Comparison of ENCODE assay signal across 1 cellular context in genomic region chr10:26755443-26755903, GRCh38.
TF ChIP-seq lines count a peak whose summit lies in the region.

No MANE protein-coding gene starts in this region.

TF ChIP-seq in SK-N-SH treated with all-trans-retinoic acid at 6 μM for 48 hours, 23 proteins besides CTCF, POLR2A, EP300 and RAD21 (continued from another document):
- no peak for TF ChIP-seq POU6F1 (CRISPR knock-in tag; IDR thresholded peaks at IDR 0.05; ENCODE audit: borderline replicate concordance, low read depth)
TF ChIP-seq in SK-N-SH treated with all-trans-retinoic acid at 6 μM for 48 hours: peak in this region for 0.
